34 cellular contexts compared by ENCODE assay signal in genomic region chr14:41541333-41541732, GRCh38.
DNase-seq lines count a peak whose midpoint lies in the region; ATAC-seq, FAIRE-seq and TF ChIP-seq lines count a peak whose summit lies in the region.
"Had no signal": no experiment of that assay in that cellular context is flagged by ENCODE, and none has a peak within 500 bp of the region (broad histone marks: within the 10 kb centered on the region; RNA-seq: fewer than 3 reads in every experiment).

No MANE protein-coding gene starts in this region.

- H3K4me1 Mint-ChIP-seq in H9: peaks cover 4 to 11% of the 10 kb centered on the region in 2 experiments
- H3K4me1 Mint-ChIP-seq: B cell; CD14-positive monocyte; CD4-positive, alpha-beta memory T cell; CD4-positive, CD25-positive, alpha-beta regulatory T cell; CD8-positive, alpha-beta memory T cell had no signal

- no peak overlapping the region for H3K4me3 ChIP-seq in HepG2 (replicated peaks in 1 of 3; ENCODE audit: insufficient read depth in 1 of 3, low read depth in 2 of 3, low read length in 3 of 3)
- no peak overlapping the region for H3K4me3 ChIP-seq in right lobe of liver
- no peak overlapping the region for H3K4me3 ChIP-seq in A549
- H3K4me3 ChIP-seq in HUES6 (ENCODE audit: low read depth, low read length): no peak overlapping the region
- H3K4me3 ChIP-seq: BLaER1; BLaER1 treated with 17β-estradiol and CSF1 and Interleukin-3, amounts not matched to agents 10 nM and 100 nM had no signal

- intact Hi-C loops in HepG2 (cut with micrococcal nuclease; ENCODE audit: unreplicated experiment): no loop called here
- intact Hi-C loops in right lobe of liver (cut with DNase I): no loop called here

- H3K9ac ChIP-seq in HepG2 (ENCODE audit: insufficient read depth, low read depth, low read length) (no peak overlapping the region), HUES6 (ENCODE audit: low read length) (no peak overlapping the region), H9 (ENCODE audit: extremely low read depth, insufficient read length, low read length) (no peak overlapping the region)
- H3K9ac ChIP-seq: BLaER1; BLaER1 treated with 17β-estradiol and CSF1 and Interleukin-3, amounts not matched to agents 10 nM and 100 nM had no signal

- WGBS in HepG2 (ENCODE audit: low lambda C conversion rate): 22% methylated on average over 3 of the region's 3 CpGs
- 78% methylated on average over 3 of the region's 3 CpGs for WGBS in right lobe of liver (ENCODE audit: insufficient coverage, low coverage, low lambda C conversion rate, missing lambda C conversion rate)
- WGBS in A549 (ENCODE audit: missing lambda C conversion rate): 27% methylated on average over 3 of the region's 3 CpGs
- no CpG with 5 or more reads among the region's 3 CpGs for WGBS in H9 (ENCODE audit: extremely low coverage, insufficient read length, low lambda C conversion rate)

- H3K9me3 ChIP-seq in HepG2 (ENCODE audit: low read length) (peaks cover 70% of the 10 kb centered on the region), right lobe of liver (no peaks in the 10 kb centered on the region), A549 (no peaks in the 10 kb centered on the region), HUES6 (ENCODE audit: control insufficient read depth, insufficient read depth, low read depth, low read length) (peaks cover 4% of the 10 kb centered on the region; the same call in 1 of the 2 replicates), H9 (ENCODE audit: control insufficient read depth, low read depth, low read length) (no peaks in the 10 kb centered on the region)
- H3K9me3 ChIP-seq: BE2C, Caco-2 had no signal

- no peak overlapping the region for H2BK5ac ChIP-seq in H9 (ENCODE audit: insufficient read length, low read length)

- no peak for TF ChIP-seq CTCF in HepG2 (CRISPR knock-in tag; IDR thresholded peaks at IDR 0.05)
- TF ChIP-seq CTCF in right lobe of liver (IDR thresholded peaks at IDR 0.05): no peak
- TF ChIP-seq CTCF in A549 (IDR thresholded peaks at IDR 0.05): no peak
- TF ChIP-seq CTCF in H9 (conservative IDR thresholded peaks at IDR 0.05): no peak

- TF ChIP-seq RAD21 in HepG2 (CRISPR knock-in tag; IDR thresholded peaks at IDR 0.05) (no peak), A549 (conservative IDR thresholded peaks at IDR 0.05 in 1 of 2, IDR thresholded peaks at IDR 0.05 in 1 of 2) (no peak)

- no peak overlapping the region for H3K27ac ChIP-seq in HepG2 (ENCODE audit: extremely low read length, insufficient read depth, low read length)
- no peak overlapping the region for H3K27ac ChIP-seq in right lobe of liver
- H3K27ac ChIP-seq in A549: no peak overlapping the region
- peak overlapping the region; percentile 48; the same call in 1 of the 2 replicates for H3K27ac ChIP-seq in HUES6 (ENCODE audit: low read depth, low read length)
- no peak overlapping the region for H3K27ac ChIP-seq in H9 (ENCODE audit: insufficient read length, low read depth, low read length)
- H3K27ac ChIP-seq: 22Rv1; BLaER1; BLaER1 treated with 17β-estradiol and CSF1 and Interleukin-3, amounts not matched to agents 10 nM and 100 nM; C4-2B had no signal

- no peak overlapping the region for H2BK15ac ChIP-seq in H9 (ENCODE audit: low read depth, low read length)

- no peak overlapping the region for H4K5ac ChIP-seq in H9 (ENCODE audit: insufficient read length, low read depth, low read length)

- ATAC-seq in HepG2 (no peak), right lobe of liver (no peak), A549 (no peak), HG03520 (IDR thresholded peaks at IDR 0.05; ENCODE audit: unreplicated experiment) (no peak)
- ATAC-seq: CD8-positive, alpha-beta T cell had no signal

- FAIRE-seq in HepG2 (lab: Jason Lieb, UNC) (no peak), A549 (lab: Jason Lieb, UNC) (peak; percentile 32)
- FAIRE-seq: A204.1, D721Med had no signal

- no peak overlapping the region for H2BK12ac ChIP-seq in H9 (ENCODE audit: insufficient read length, low read depth, low read length)

- H3K18ac ChIP-seq in H9 (ENCODE audit: insufficient read length, low read depth, low read length): no peak overlapping the region

- H3K27me3 ChIP-seq in HepG2 (ENCODE audit: control insufficient read depth in 1 of 2, insufficient read depth in 2 of 2, low read length in 2 of 2) (no peaks in the 10 kb centered on the region), right lobe of liver (no peaks in the 10 kb centered on the region), HUES6 (ENCODE audit: control insufficient read depth, insufficient read depth, low read length) (no peaks in the 10 kb centered on the region), H9 (ENCODE audit: insufficient read depth, low read length) (no peaks in the 10 kb centered on the region)
- H3K27me3 ChIP-seq: BE2C; BLaER1; BLaER1 treated with 17β-estradiol and CSF1 and Interleukin-3, amounts not matched to agents 10 nM and 100 nM had no signal

- H3K56ac ChIP-seq in H9 (ENCODE audit: insufficient read length, low read depth, low read length): no peak overlapping the region

- no TSS peak for BruUV-seq in HepG2 (replicated peaks; lab: Mats Ljungman, UMichigan)

- H3K79me2 ChIP-seq in HepG2 (ENCODE audit: insufficient read depth, low read length) (no peaks in the 10 kb centered on the region), H9 (ENCODE audit: insufficient read depth, low read length) (no peaks in the 10 kb centered on the region)

- H3K14ac ChIP-seq in H9 (ENCODE audit: insufficient read depth, low read length): no peak overlapping the region

- H3K9me3 Mint-ChIP-seq in H9: peaks cover 10 to 19% of the 10 kb centered on the region in 2 experiments; a peak in 4 of 5 replicates

- no peaks in the 10 kb centered on the region for H3K27me3 Mint-ChIP-seq in H9 (ENCODE audit: low read depth)
- H3K27me3 Mint-ChIP-seq: B cell; CD4-positive, alpha-beta memory T cell; CD4-positive, alpha-beta T cell; CD4-positive, CD25-positive, alpha-beta regulatory T cell; CD8-positive, alpha-beta memory T cell had no signal

- H2AFZ ChIP-seq in HepG2 (ENCODE audit: low read length) (no peak overlapping the region), H9 (ENCODE audit: low read length) (no peak overlapping the region)

- H4K91ac ChIP-seq in H9 (ENCODE audit: insufficient read length, low read depth, low read length): no peak overlapping the region

- no peak overlapping the region for H3K4me3 Mint-ChIP-seq in H9
- H3K4me3 Mint-ChIP-seq: B cell; CD14-positive monocyte; CD4-positive, alpha-beta T cell; CD4-positive, CD25-positive, alpha-beta regulatory T cell; CD8-positive, alpha-beta memory T cell; CD8-positive, alpha-beta T cell had no signal

- no peak overlapping the region for H3K27ac Mint-ChIP-seq in H9
- H3K27ac Mint-ChIP-seq: B cell; CD14-positive monocyte; CD4-positive, alpha-beta memory T cell; CD4-positive, alpha-beta T cell; CD4-positive, CD25-positive, alpha-beta regulatory T cell; CD8-positive, alpha-beta memory T cell; CD8-positive, alpha-beta T cell had no signal

- H4K20me1 ChIP-seq in HepG2 (ENCODE audit: insufficient read depth, low read length) (no peaks in the 10 kb centered on the region), H9 (ENCODE audit: control insufficient read depth, insufficient read depth, insufficient read length) (no peaks in the 10 kb centered on the region)
- H4K20me1 ChIP-seq: BLaER1; BLaER1 treated with 17β-estradiol and CSF1 and Interleukin-3, amounts not matched to agents 10 nM and 100 nM had no signal

- no peak overlapping the region for H3T11ph ChIP-seq in H9 (ENCODE audit: low read length)

- CTCF ChIA-PET in HepG2 (lab: Yijun Ruan, JAX; ENCODE audit: low intra/inter-chr PET ratio, low total read pairs): no interaction called here
- CTCF ChIA-PET in A549 (lab: Yijun Ruan, JAX): no interaction called here

- H2BK120ac ChIP-seq in H9 (ENCODE audit: low read depth, low read length, poor library complexity, severe bottlenecking): no peak overlapping the region

- TF ChIP-seq POLR2A in HepG2 (IDR thresholded peaks at IDR 0.05; ENCODE audit: insufficient read depth in 1 of 2, low read depth in 2 of 2, low read length in 2 of 2) (no peak), right lobe of liver (IDR thresholded peaks at IDR 0.05) (no peak), A549 (IDR thresholded peaks at IDR 0.05; ENCODE audit: low read length) (no peak)

- no peak overlapping the region for H3K23ac ChIP-seq in H9 (ENCODE audit: insufficient read length, low read depth, low read length)

- H2AK5ac ChIP-seq in H9 (ENCODE audit: insufficient read length, low read length): no peak overlapping the region

- H3K36me3 Mint-ChIP-seq in H9 (ENCODE audit: insufficient read depth in 1 of 3, low read depth in 3 of 3): peaks cover 2 to 16% (median 6%) of the 10 kb centered on the region in 3 experiments; a peak in 6 of 7 replicates
- H3K36me3 Mint-ChIP-seq: CD14-positive monocyte; CD4-positive, alpha-beta memory T cell; CD4-positive, CD25-positive, alpha-beta regulatory T cell; CD8-positive, alpha-beta memory T cell; CD8-positive, alpha-beta T cell had no signal

- no peaks in the 10 kb centered on the region for H3K23me2 ChIP-seq in H9 (ENCODE audit: insufficient read length, low read depth, low read length, poor library complexity, severe bottlenecking)

- no peaks in the 10 kb centered on the region for H3K79me1 ChIP-seq in H9 (ENCODE audit: insufficient read depth, low read depth, low read length, poor library complexity, severe bottlenecking)

- no peak overlapping the region for H3K4ac ChIP-seq in H9 (ENCODE audit: low read depth, low read length)

- H3K4me1 ChIP-seq in HepG2 (ENCODE audit: insufficient read depth, low read length): no peaks in the 10 kb centered on the region
- H3K4me1 ChIP-seq in right lobe of liver: no peaks in the 10 kb centered on the region
- H3K4me1 ChIP-seq in A549: no peaks in the 10 kb centered on the region
- H3K4me1 ChIP-seq in HUES6 (ENCODE audit: control insufficient read depth, insufficient read depth, low read length): peaks cover 28% of the 10 kb centered on the region; the same call in 1 of the 2 replicates
- H3K4me1 ChIP-seq in H9 (ENCODE audit: insufficient read depth, low read length): no peaks in the 10 kb centered on the region
- H3K4me1 ChIP-seq: BE2C; BLaER1; BLaER1 treated with 17β-estradiol and CSF1 and Interleukin-3, amounts not matched to agents 10 nM and 100 nM; Caco-2 had no signal

- in situ Hi-C loops in HepG2 (cut with HindIII; ENCODE audit: extremely low pct_ligation_motif_present, low pct_unique_long_range_greater_than_20kb): no loop called here

- TF ChIP-seq EP300 in HepG2 (IDR thresholded peaks at IDR 0.05; ENCODE audit: low read depth in 2 of 2, low read length in 2 of 2) (no peak), HepG2 (CRISPR knock-in tag; IDR thresholded peaks at IDR 0.05; ENCODE audit: borderline replicate concordance) (no peak), A549 (IDR thresholded peaks at IDR 0.05) (no peak)

- H3K4me2 ChIP-seq in HepG2 (ENCODE audit: low read depth, low read length) (no peak overlapping the region), A549 (no peak overlapping the region), H9 (ENCODE audit: insufficient read depth, insufficient read length, low read length) (no peak overlapping the region)
- H3K4me2 ChIP-seq: BLaER1; BLaER1 treated with 17β-estradiol and CSF1 and Interleukin-3, amounts not matched to agents 10 nM and 100 nM had no signal

- POLR2A ChIA-PET in HepG2 (lab: Yijun Ruan, JAX): no interaction called here
- POLR2A ChIA-PET in A549 (lab: Yijun Ruan, JAX): no interaction called here

- H3K36me3 ChIP-seq in HepG2 (replicated peaks in 1 of 2; ENCODE audit: control insufficient read depth in 1 of 2, insufficient read depth in 2 of 2, low read length in 2 of 2) (no peaks in the 10 kb centered on the region), right lobe of liver (no peaks in the 10 kb centered on the region), HUES6 (ENCODE audit: control insufficient read depth, insufficient read depth, low read length) (peaks cover 13% of the 10 kb centered on the region; the same call in 1 of the 2 replicates)
- H3K36me3 ChIP-seq: BE2C; BLaER1; BLaER1 treated with 17β-estradiol and CSF1 and Interleukin-3, amounts not matched to agents 10 nM and 100 nM had no signal

- no peak overlapping the region for H2BK20ac ChIP-seq in H9 (ENCODE audit: low read depth, low read length, poor library complexity, severe bottlenecking)

- H4K8ac ChIP-seq in H9 (replicated peaks; ENCODE audit: insufficient read length, low read depth, low read length): no peak overlapping the region

- no peak for DNase-seq in HepG2 (ENCODE audit: low spot score)
- DNase-seq in right lobe of liver: no peak
- no peak for DNase-seq in A549 (ENCODE audit: low read depth in 1 of 2, low spot score in 1 of 2)
- no peak for DNase-seq in H9
- DNase-seq: 8988T; ACHN; AML-193; BE2C; C1 segment of cervical spinal cord; Caco-2; Calu3; CD4-positive, alpha-beta memory T cell; CD4-positive, alpha-beta T cell; CD4-positive, CD25-positive, alpha-beta regulatory T cell; CD8-positive, alpha-beta memory T cell; CD8-positive, alpha-beta T cell; COR-L47; DMS 273 treated with DMSO at 0.1 percent for 48 hours; DMS153; DMS53; DMS79; DMS79 treated with DMSO at 0.1 percent for 48 hours; DND-41; EL had no signal
